In the genomic region with DNA sequence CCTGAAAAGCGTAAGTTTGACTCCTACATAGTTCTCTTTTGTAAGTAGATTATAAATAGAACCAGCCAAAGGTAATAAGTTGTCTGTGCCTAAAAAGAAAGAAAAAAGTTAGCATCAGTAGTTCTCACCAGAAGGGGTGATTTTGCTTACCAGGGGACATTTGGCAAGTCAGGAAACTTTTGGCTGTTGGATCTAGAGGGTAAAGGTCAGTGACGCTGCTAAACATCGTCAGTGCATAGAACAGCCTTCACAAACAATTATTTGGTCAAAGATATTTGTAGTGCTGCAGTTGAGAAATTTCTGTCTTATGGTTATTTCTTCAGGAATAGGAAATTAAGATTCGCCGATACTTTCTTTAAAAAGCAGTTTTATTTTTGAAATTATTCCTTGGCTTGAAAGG, we compare ENCODE assay signal across 9 cellular contexts. TPM values are rescaled to one million over a fixed set of nuclear protein-coding genes. Genes with fewer than 3 reads are reported as not detected.
DNase-seq lines count a peak whose midpoint lies in the region; ATAC-seq and TF ChIP-seq lines count a peak whose summit lies in the region.
"Had no signal": no experiment of that assay in that cellular context is flagged by ENCODE, and none has a peak within 500 bp of the region (broad histone marks: within the 10 kb centered on the region; RNA-seq: fewer than 3 reads in every experiment).

No MANE protein-coding gene starts in this region.

- peak overlapping the region; percentile 95 for H3K4me3 ChIP-seq in BE2C (ENCODE audit: low read depth, low read length)
- peak overlapping the region; percentile 78 for H3K4me3 ChIP-seq in HFF-Myc (replicated peaks; ENCODE audit: low read depth, low read length)
- peak overlapping the region; percentile 95 for H3K4me3 ChIP-seq in brain microvascular endothelial cell (ENCODE audit: low read depth, low read length)

- H3K9me3 ChIP-seq in BE2C = no peaks in the 10 kb centered on the region
- H3K9me3 ChIP-seq: adrenal gland had no signal

- in situ Hi-C loops in brain microvascular endothelial cell (cut with HindIII; ENCODE audit: low pct_ligation_motif_present, low sequenced_read_pairs) = no loop called here

- H3K27me3 ChIP-seq in BE2C (no peaks in the 10 kb centered on the region), brain microvascular endothelial cell (replicated peaks) (no peaks in the 10 kb centered on the region)
- H3K27me3 ChIP-seq: adrenal gland had no signal

- H3K4me3 Mint-ChIP-seq in naive B cell = peak overlapping the region in 4 of 8 donors; percentile 7 to 44 (median 24)
- no peak overlapping the region for H3K4me3 Mint-ChIP-seq in Calu3 (ENCODE audit: low read depth, unreplicated experiment)

- H3K27ac ChIP-seq in brain microvascular endothelial cell = no peak overlapping the region

- peak overlapping the region in 4 of 6 donors; percentile 10 to 54 (median 21) for H3K27ac Mint-ChIP-seq in naive B cell
- no peak overlapping the region for H3K27ac Mint-ChIP-seq in Calu3 (ENCODE audit: unreplicated experiment)

- H3K4me1 Mint-ChIP-seq in naive B cell (peaks cover 19 to 25% (median 20%) of the 10 kb centered on the region in 3 donors), Calu3 (ENCODE audit: low read depth, unreplicated experiment) (peaks cover 9% of the 10 kb centered on the region)

- H3K4me1 ChIP-seq in BE2C = no peaks in the 10 kb centered on the region

- H3K36me3 ChIP-seq in BE2C (peaks cover 29% of the 10 kb centered on the region), brain microvascular endothelial cell (replicated peaks) (no peaks in the 10 kb centered on the region)

- ATAC-seq in naive B cell (ENCODE audit: low read depth in 2 of 2) = no peak
- no peak for ATAC-seq in HG03280 (IDR thresholded peaks at IDR 0.05; ENCODE audit: unreplicated experiment)
- no peak for ATAC-seq in GM21786 (IDR thresholded peaks at IDR 0.05; ENCODE audit: unreplicated experiment)

- intact Hi-C loops in Calu3 (cut with micrococcal nuclease; ENCODE audit: unreplicated experiment) = no loop called here

- BruUV-seq in Calu3 (replicated peaks; lab: Mats Ljungman, UMichigan) = no TSS peak

- CTCF ChIA-PET in Calu3 (lab: Charles Lee) = no interaction called here

- H3K9me3 Mint-ChIP-seq in naive B cell = no peaks in the 10 kb centered on the region
- no peaks in the 10 kb centered on the region for H3K9me3 Mint-ChIP-seq in Calu3 (ENCODE audit: low read depth, unreplicated experiment)

- H3K36me3 Mint-ChIP-seq in naive B cell = peaks cover 18 to 19% of the 10 kb centered on the region in 2 donors
- peaks cover 13% of the 10 kb centered on the region for H3K36me3 Mint-ChIP-seq in Calu3 (ENCODE audit: insufficient read depth, unreplicated experiment)

- no peak for TF ChIP-seq CTCF in BE2C (IDR thresholded peaks at IDR 0.05; ENCODE audit: low read depth, low read length)
- TF ChIP-seq CTCF in HFF-Myc (IDR thresholded peaks at IDR 0.05; ENCODE audit: low read depth, low read length, missing control alignments) = no peak
- no peak for TF ChIP-seq CTCF in brain microvascular endothelial cell (IDR thresholded peaks at IDR 0.05; ENCODE audit: low read depth, low read length, missing control alignments)
- TF ChIP-seq CTCF in Calu3 (IDR thresholded peaks at IDR 0.05; ENCODE audit: unreplicated experiment) = no peak

- no peak for DNase-seq in BE2C
- no peak for DNase-seq in HFF-Myc (ENCODE audit: extremely low read depth, low read depth)
- no peak for DNase-seq in brain microvascular endothelial cell
- DNase-seq in naive B cell = no peak
- DNase-seq in NCI-H446 (lab: John Stamatoyannopoulos, UW) = no peak
- no peak for DNase-seq in Calu3
- DNase-seq: adrenal gland had no signal

- H3K27me3 Mint-ChIP-seq in naive B cell = no peaks in the 10 kb centered on the region
- H3K27me3 Mint-ChIP-seq in Calu3 (ENCODE audit: unreplicated experiment) = no peaks in the 10 kb centered on the region

RNA-seq across cellular contexts. Expression of gene USPL1, which starts 2.0 kb away (rescaled TPM):
- 65.9 TPM for polyA plus RNA-seq in BE2C (2012; ENCODE audit: insufficient read depth, insufficient read length, low read depth)
- 10 to 100 TPM; 29.8 to 50.0 (median 39.3) TPM for polyA plus RNA-seq in naive B cell (ENCODE audit: low read depth in 6 of 6)
- total RNA-seq in Calu3 (2022) = 11.2 and 11.9 TPM in 2 replicates
